ENCODE assay signal across 14 cellular contexts in genomic region chr20:52311209-52311794, GRCh38.
"Had no signal": no experiment of that assay in that cellular context is flagged by ENCODE, and none has a peak within 500 bp of the region (broad histone marks: within the 10 kb centered on the region; RNA-seq: fewer than 3 reads in every experiment).

No MANE protein-coding gene starts in this region.

- H3K27ac ChIP-seq: coronary artery, heart right ventricle, left lung, sigmoid colon, skin epidermis, testis, tibial nerve, upper lobe of right lung, vagina had no signal

- H3K4me3 ChIP-seq: coronary artery, heart right ventricle, left lung, lung, sigmoid colon, skin epidermis, testis, tibial nerve, upper lobe of right lung, vagina had no signal

- DNase-seq: left lung, sigmoid colon, upper lobe of right lung had no signal

- H3K27ac Mint-ChIP-seq: immature natural killer cell; nephron progenitor cell; stimulated activated naive B cell treated with anti-CD40 and anti-IgM and Interleukin-4, amounts not matched to agents 10 μg/mL and 1 μg/mL and 100 μg/mL, for 72 hours; stimulated activated naive CD8-positive, alpha-beta T cell treated with anti-CD3 and anti-CD28 coated beads, Interleukin-15, amount 100 ng/mL, for 72 hours had no signal

- H3K4me1 ChIP-seq: left lung, testis, upper lobe of right lung had no signal

- H3K36me3 ChIP-seq: heart right ventricle, left lung, sigmoid colon, tibial nerve, upper lobe of right lung, vagina had no signal

- H3K4me3 Mint-ChIP-seq: immature natural killer cell; nephron progenitor cell; stimulated activated naive B cell treated with anti-CD40 and anti-IgM and Interleukin-4, amounts not matched to agents 10 μg/mL and 1 μg/mL and 100 μg/mL, for 72 hours; stimulated activated naive CD8-positive, alpha-beta T cell treated with anti-CD3 and anti-CD28 coated beads, Interleukin-15, amount 100 ng/mL, for 72 hours had no signal

- H3K9me3 ChIP-seq: heart right ventricle, left lung, sigmoid colon, testis, tibial nerve, upper lobe of right lung, vagina had no signal

- H3K9me3 Mint-ChIP-seq: immature natural killer cell; stimulated activated naive CD8-positive, alpha-beta T cell treated with anti-CD3 and anti-CD28 coated beads, Interleukin-15, amount 100 ng/mL, for 72 hours had no signal

- H3K4me1 Mint-ChIP-seq: immature natural killer cell; stimulated activated naive B cell treated with anti-CD40 and anti-IgM and Interleukin-4, amounts not matched to agents 10 μg/mL and 1 μg/mL and 100 μg/mL, for 72 hours had no signal

- H3K27me3 ChIP-seq: sigmoid colon, testis, tibial nerve, upper lobe of right lung, vagina had no signal

- H3K36me3 Mint-ChIP-seq: immature natural killer cell; stimulated activated naive B cell treated with anti-CD40 and anti-IgM and Interleukin-4, amounts not matched to agents 10 μg/mL and 1 μg/mL and 100 μg/mL, for 72 hours had no signal

- H3K27me3 Mint-ChIP-seq: stimulated activated naive CD8-positive, alpha-beta T cell treated with anti-CD3 and anti-CD28 coated beads, Interleukin-15, amount 100 ng/mL, for 72 hours had no signal
